In genomic region chr3:66496731-66497130, GRCh38 we compare ENCODE assay signal across 11 cellular contexts. TPM values are rescaled to one million over a fixed set of nuclear protein-coding genes. Genes with fewer than 3 reads are reported as not detected.
DNase-seq lines count a peak whose midpoint lies in the region; ATAC-seq, FAIRE-seq and TF ChIP-seq lines count a peak whose summit lies in the region.
"Had no signal": no experiment of that assay in that cellular context is flagged by ENCODE, and none has a peak within 500 bp of the region (broad histone marks: within the 10 kb centered on the region; RNA-seq: fewer than 3 reads in every experiment).

No MANE protein-coding gene starts in this region.

- POLR2A ChIA-PET in CD8-positive, alpha-beta T cell (lab: Charles Lee): interaction anchor here (0.8 to 1.7 kb wide), 2 partner anchors 14 to 20 kb away, joined by 6 read pairs; no protein-coding TSS in a partner anchor

- H4K20me1 ChIP-seq in GM23338 (replicated peaks; ENCODE audit: insufficient read depth): peaks cover 3% of the 10 kb centered on the region; the same call in 1 of the 2 replicates
- H4K20me1 ChIP-seq in mammary epithelial cell (ENCODE audit: insufficient read depth, low read length): no peaks in the 10 kb centered on the region
- peaks cover 88% of the 10 kb centered on the region for H4K20me1 ChIP-seq in neural progenitor cell (ENCODE audit: low read depth)

- H2AFZ ChIP-seq in GM23338 (no peak overlapping the region), mammary epithelial cell (ENCODE audit: low read depth, low read length) (no peak overlapping the region), neural progenitor cell (replicated peaks) (no peak overlapping the region)

- H3K9me3 Mint-ChIP-seq in CD8-positive, alpha-beta T cell: no peaks in the 10 kb centered on the region
- 0 out of 3 replicates have a peak, but pooled peaks cover 2% of the 10 kb centered on the region for H3K9me3 Mint-ChIP-seq in GM23338
- H3K9me3 Mint-ChIP-seq in neural progenitor cell: no peaks in the 10 kb centered on the region
- H3K9me3 Mint-ChIP-seq: memory B cell had no signal

- no TSS peak for BruUV-seq in mammary epithelial cell (replicated peaks; lab: Mats Ljungman, UMichigan)

- H3K27ac ChIP-seq in CD8-positive, alpha-beta T cell (ENCODE audit: low read depth, low read length): no peak overlapping the region
- H3K27ac ChIP-seq in GM23338 (ENCODE audit: low read depth) (peak overlapping the region; percentile 90), mammary epithelial cell (ENCODE audit: insufficient read depth, low read depth, low read length) (no peak overlapping the region), neural progenitor cell (peak overlapping the region; percentile 96), kidney (ENCODE audit: low read depth in 2 of 2, low read length in 2 of 2) (no peak overlapping the region)
- H3K27ac ChIP-seq: foreskin keratinocyte had no signal

- peaks cover 84% of the 10 kb centered on the region for H3K4me1 Mint-ChIP-seq in CD8-positive, alpha-beta T cell (ENCODE audit: low read depth)
- peaks cover 72% of the 10 kb centered on the region for H3K4me1 Mint-ChIP-seq in GM23338
- peaks cover 80% of the 10 kb centered on the region for H3K4me1 Mint-ChIP-seq in neural progenitor cell

- H3K4me3 Mint-ChIP-seq in CD8-positive, alpha-beta T cell: peak overlapping the region; percentile 46
- H3K4me3 Mint-ChIP-seq in GM23338 (peak overlapping the region; percentile 95), neural progenitor cell (peak overlapping the region; percentile 72)
- H3K4me3 Mint-ChIP-seq: memory B cell had no signal

- DNase-seq in CD8-positive, alpha-beta T cell: no peak
- DNase-seq in GM23338 (ENCODE audit: low spot score) (peak; percentile 75), mammary epithelial cell (peak; percentile 2), neural progenitor cell (ENCODE audit: low spot score) (no peak), CD1c-positive myeloid dendritic cell (ENCODE audit: extremely low spot score) (no peak), kidney (no peak)
- DNase-seq: foreskin keratinocyte, NCI-H510A had no signal

- H3K9me2 ChIP-seq in GM23338 (ENCODE audit: insufficient read depth): no peaks in the 10 kb centered on the region

- H3K4me2 ChIP-seq in GM23338 (peak overlapping the region; percentile 89), mammary epithelial cell (ENCODE audit: insufficient read depth, low read depth, low read length) (no peak overlapping the region), neural progenitor cell (peak overlapping the region; percentile 97)

- no peak for TF ChIP-seq CTCF in CD8-positive, alpha-beta T cell (IDR thresholded peaks at IDR 0.05)
- TF ChIP-seq CTCF in GM23338 (conservative IDR thresholded peaks at IDR 0.05; ENCODE audit: low read depth in 2 of 2) (no peak), mammary epithelial cell (conservative IDR thresholded peaks at IDR 0.05 in 1 of 2, IDR thresholded peaks at IDR 0.05 in 1 of 2; ENCODE audit: extremely low read depth in 1 of 2, insufficient read depth in 1 of 2, low read depth in 1 of 2, low read length in 2 of 2) (no peak), neural progenitor cell (IDR thresholded peaks at IDR 0.05) (no peak), kidney (IDR thresholded peaks at IDR 0.05; ENCODE audit: borderline replicate concordance, extremely low read depth, insufficient read depth) (no peak)

- in situ Hi-C loops in mammary epithelial cell (cut with MboI; ENCODE audit: low sequenced_read_pairs in 2 of 2): no loop called here

- 0 out of 2 replicates have a peak, but pooled peaks cover 6% of the 10 kb centered on the region for H3F3A ChIP-seq in GM23338 (replicated peaks; ENCODE audit: low read depth)
- H3F3A ChIP-seq in neural progenitor cell (ENCODE audit: low read depth): peaks cover 83% of the 10 kb centered on the region

- no peak for ATAC-seq in CD8-positive, alpha-beta T cell
- ATAC-seq in GM23338 (no peak), esophagus mucosa (no peak)
- ATAC-seq: foreskin keratinocyte had no signal

- peaks cover 40% of the 10 kb centered on the region for H3K4me1 ChIP-seq in CD8-positive, alpha-beta T cell (ENCODE audit: insufficient read depth, low read length)
- H3K4me1 ChIP-seq in GM23338 (ENCODE audit: insufficient read depth) (peaks cover 61% of the 10 kb centered on the region), mammary epithelial cell (ENCODE audit: insufficient read depth, low read length) (peaks cover 2% of the 10 kb centered on the region), neural progenitor cell (peaks cover 63% of the 10 kb centered on the region), kidney (ENCODE audit: control insufficient read depth in 1 of 2, insufficient read depth in 1 of 2, low read depth in 1 of 2, low read length in 2 of 2) (peaks cover 9 to 12% of the 10 kb centered on the region in 2 donors)
- H3K4me1 ChIP-seq: foreskin keratinocyte had no signal

- H3K27me3 ChIP-seq in CD8-positive, alpha-beta T cell (ENCODE audit: insufficient read depth, low read length): no peaks in the 10 kb centered on the region
- H3K27me3 ChIP-seq in GM23338 (ENCODE audit: insufficient read depth) (no peaks in the 10 kb centered on the region), mammary epithelial cell (ENCODE audit: insufficient read depth, low read length) (no peaks in the 10 kb centered on the region), neural progenitor cell (no peaks in the 10 kb centered on the region)

- peaks cover 8% of the 10 kb centered on the region for H3K27me3 Mint-ChIP-seq in CD8-positive, alpha-beta T cell (ENCODE audit: low read depth)
- H3K27me3 Mint-ChIP-seq in GM23338 (ENCODE audit: insufficient read depth, low read depth, poor library complexity) (peaks cover 3% of the 10 kb centered on the region), neural progenitor cell (ENCODE audit: insufficient read depth, low read depth) (peaks cover 10% of the 10 kb centered on the region)

- H3K9me3 ChIP-seq in CD8-positive, alpha-beta T cell (ENCODE audit: low read length): no peaks in the 10 kb centered on the region
- no peaks in the 10 kb centered on the region for H3K9me3 ChIP-seq in mammary epithelial cell (replicated peaks; ENCODE audit: insufficient read depth, low read length)
- H3K9me3 ChIP-seq in neural progenitor cell (ENCODE audit: low read depth): no peaks in the 10 kb centered on the region
- H3K9me3 ChIP-seq in kidney (ENCODE audit: control insufficient read depth in 1 of 2, low read length in 2 of 2): no peaks in the 10 kb centered on the region

- CTCF ChIA-PET in CD8-positive, alpha-beta T cell (lab: Charles Lee): interaction anchor here (0.7 to 2.4 kb wide), 3 partner anchors 89 to 325 kb away, joined by 3 to 8 read pairs (median 3); no protein-coding TSS in a partner anchor
- CTCF ChIA-PET in mammary epithelial cell (lab: Charles Lee; ENCODE audit: low non-redundant PET): interaction anchor here (0.6 kb wide), 1 partner anchor 616 kb away, joined by 4 read pairs; no protein-coding TSS in a partner anchor

- no peak for FAIRE-seq in kidney (lab: Jason Lieb, UNC)

- no peak overlapping the region for H3K4me3 ChIP-seq in CD8-positive, alpha-beta T cell (ENCODE audit: low read depth, low read length)
- peak overlapping the region; percentile 69 for H3K4me3 ChIP-seq in GM23338
- no peak overlapping the region for H3K4me3 ChIP-seq in mammary epithelial cell (replicated peaks in 1 of 3; ENCODE audit: insufficient read depth in 1 of 3, low read depth in 2 of 3, low read length in 3 of 3)
- H3K4me3 ChIP-seq in neural progenitor cell: peak overlapping the region; percentile 99
- no peak overlapping the region for H3K4me3 ChIP-seq in kidney (ENCODE audit: low read length in 2 of 2)
- H3K4me3 ChIP-seq: skin epidermis had no signal

- no peaks in the 10 kb centered on the region for H3K36me3 ChIP-seq in CD8-positive, alpha-beta T cell (ENCODE audit: insufficient read depth, low read length)
- H3K36me3 ChIP-seq in GM23338 (ENCODE audit: insufficient read depth): no peaks in the 10 kb centered on the region
- H3K36me3 ChIP-seq in mammary epithelial cell (ENCODE audit: insufficient read depth, low read length): no peaks in the 10 kb centered on the region
- H3K36me3 ChIP-seq in neural progenitor cell: no peaks in the 10 kb centered on the region
- no peaks in the 10 kb centered on the region for H3K36me3 ChIP-seq in kidney (ENCODE audit: control insufficient read depth in 1 of 2, insufficient read depth in 2 of 2, low read length in 2 of 2)

- H3K27ac Mint-ChIP-seq in CD8-positive, alpha-beta T cell: peak overlapping the region; percentile 79
- H3K27ac Mint-ChIP-seq in GM23338 (peak overlapping the region; percentile 94), neural progenitor cell (no peak overlapping the region)
- H3K27ac Mint-ChIP-seq: memory B cell had no signal

- H3K79me2 ChIP-seq in GM23338 (replicated peaks; ENCODE audit: insufficient read depth): peaks cover 68% of the 10 kb centered on the region
- H3K79me2 ChIP-seq in mammary epithelial cell (ENCODE audit: insufficient read depth, low read length): peaks cover 7% of the 10 kb centered on the region
- H3K79me2 ChIP-seq in neural progenitor cell (ENCODE audit: low read depth): peaks cover 95% of the 10 kb centered on the region

- H3K9ac ChIP-seq in mammary epithelial cell (ENCODE audit: insufficient read depth, low read length): no peak overlapping the region
- H3K9ac ChIP-seq in neural progenitor cell: no peak overlapping the region
- no peak overlapping the region for H3K9ac ChIP-seq in kidney (ENCODE audit: low read length in 2 of 2)

- intact Hi-C loops in CD8-positive, alpha-beta T cell (cut with DNase I, micrococcal nuclease): loop anchor here in 1 of 2 experiments (5.0 kb wide), 1 partner anchor 39 kb away; no protein-coding TSS in a partner anchor
- intact Hi-C loops in mammary epithelial cell (cut with micrococcal nuclease): no loop called here
- intact Hi-C loops in kidney (cut with DNase I): no loop called here

- dilution Hi-C loops in mammary epithelial cell (cut with HindIII; ENCODE audit: low sequenced_read_pairs): no loop called here

- peaks cover 3% of the 10 kb centered on the region for H3K36me3 Mint-ChIP-seq in CD8-positive, alpha-beta T cell
- H3K36me3 Mint-ChIP-seq in GM23338 (ENCODE audit: low read depth): peaks cover 9% of the 10 kb centered on the region; the same call in 2 of the 3 replicates
- no peaks in the 10 kb centered on the region for H3K36me3 Mint-ChIP-seq in neural progenitor cell

TF ChIP-seq in GM23338, 12 proteins besides CTCF, POLR2A, EP300 and RAD21:
- TF ChIP-seq CREB1 (CRISPR knock-in tag; IDR thresholded peaks at IDR 0.05; ENCODE audit: low read depth) (no peak), NANOG (IDR thresholded peaks at IDR 0.05; ENCODE audit: borderline replicate concordance) (peak; percentile 69; the same call in 1 of the 2 replicates)

RNA-seq across cellular contexts. Expression of gene LRIG1, which starts 4.1 kb away (rescaled TPM):
- total RNA-seq in CD8-positive, alpha-beta T cell: 10 to 100 TPM; 38.2 to 39.4 TPM
- 116 and 134 TPM in 2 replicates for total RNA-seq in GM23338 (2014; rRNA removed; shearing (Covaris generic))
- polyA plus RNA-seq in GM23338 (2016; fragmentation: Nextera tagmentation; extraction: Ambion mirVana) (39.9 and 40.0 TPM in 2 replicates), mammary epithelial cell (10.4 TPM), kidney (ENCODE audit: insufficient read depth, low read depth, low replicate concordance) (8.2 TPM)
- total RNA-seq in mammary epithelial cell (10 to 100 TPM; 11.7 to 15.3 TPM), neural progenitor cell (ENCODE audit: low replicate concordance) (169 and 184 TPM in 2 replicates), kidney (20.6 TPM), esophagus mucosa (10.9 TPM)
- polyA minus RNA-seq in mammary epithelial cell: 82.8 TPM

Comparison
In these comparisons a context has a peak if more than half of its experiments do, and no peak if none do; other contexts are left out.
1. DNase-seq: peak in GM23338 (single experiment) and mammary epithelial cell (single experiment); none in CD8-positive, alpha-beta T cell (0 of 7), neural progenitor cell (single experiment), CD1c-positive myeloid dendritic cell (single experiment) and kidney (single experiment).
2. H3K27ac ChIP-seq: peak in GM23338 (single experiment) and neural progenitor cell (single experiment); none in CD8-positive, alpha-beta T cell (single experiment), mammary epithelial cell (single experiment) and kidney (0 of 2).
3. H3K4me3 ChIP-seq: peak in GM23338 (single experiment) and neural progenitor cell (single experiment); none in CD8-positive, alpha-beta T cell (single experiment), mammary epithelial cell (0 of 3) and kidney (0 of 2).
4. Peak in every context shown above with its lines, with median percentiles within 50 percentile points of each other: H3K4me3 Mint-ChIP-seq.